ENCODE assay signal across 8 cellular contexts in the genomic region with DNA sequence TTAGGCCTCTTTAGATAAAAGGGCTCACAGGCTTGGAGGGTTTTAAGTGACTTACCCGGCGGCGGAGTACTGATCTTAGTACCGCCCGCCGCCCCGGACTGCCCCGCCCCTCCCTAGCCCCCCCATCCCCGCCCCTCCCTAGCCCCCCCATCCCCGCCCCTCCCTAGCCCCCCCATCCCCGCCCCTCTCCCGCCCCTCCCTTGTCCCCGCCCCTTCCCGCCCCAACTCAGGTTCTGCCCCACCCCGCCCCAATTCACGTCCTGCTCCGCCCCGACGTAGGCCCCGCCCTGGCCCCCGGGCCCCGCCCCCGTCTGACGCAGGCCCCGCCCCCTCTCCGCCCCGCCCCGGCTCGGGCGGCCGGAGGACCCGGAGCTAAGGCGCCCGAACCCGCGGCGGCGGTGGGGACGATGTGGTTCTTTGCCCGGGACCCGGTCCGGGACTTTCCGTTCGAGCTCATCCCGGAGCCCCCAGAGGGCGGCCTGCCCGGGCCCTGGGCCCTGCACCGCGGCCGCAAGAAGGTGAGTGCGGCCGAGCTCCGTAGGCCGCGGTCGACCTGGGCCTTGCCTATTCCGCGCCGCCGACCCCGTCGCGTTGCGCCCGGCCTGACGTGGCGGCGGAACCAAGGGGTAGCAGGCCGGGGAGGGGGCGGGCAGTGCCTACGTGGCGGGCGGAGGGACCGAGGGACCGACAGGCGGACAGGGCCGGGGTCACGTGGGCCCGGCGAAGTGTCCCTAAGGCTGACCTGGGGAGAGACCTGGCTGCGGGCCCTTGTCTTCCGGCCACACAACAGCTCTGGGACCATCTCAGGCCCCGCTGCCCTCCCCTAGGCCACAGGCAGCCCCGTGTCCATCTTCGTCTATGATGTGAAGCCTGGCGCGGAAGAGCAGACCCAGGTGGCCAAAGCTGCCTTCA.
A peak's percentile ranks its signal among the peaks of the same experiment; 100 is the strongest.
DNase-seq lines count a peak whose midpoint lies in the region; ATAC-seq lines count a peak whose summit lies in the region.

A gene (plus strand): TSS at position 337 of the 912 bp plus-strand sequence. CDS start 71 bp downstream, at position 408.

- peak; percentile 46 for ATAC-seq in GM21786 (IDR thresholded peaks at IDR 0.05; ENCODE audit: unreplicated experiment)

- DNase-seq in DMS114 treated with DMSO at 0.1 percent for 48 hours (lab: John Stamatoyannopoulos, UW; ENCODE audit: unreplicated experiment) (peak; percentile 25), NCI-H1105 (lab: John Stamatoyannopoulos, UW) (peak; percentile 60), islet precursor cell (peak; percentile 89), NCI-H524 treated with DMSO at 0.1 percent for 48 hours (lab: John Stamatoyannopoulos, UW) (no peak)
- peak; percentile 68 for DNase-seq in activated CD4-positive, CD25-positive, alpha-beta regulatory T cell treated with anti-CD3 and anti-CD28 coated beads, Interleukin-2, amount 50 U/mL, for 16 hours (ENCODE audit: low read depth, low spot score)
- peak; percentile 70 for DNase-seq in central memory CD4-positive, alpha-beta T cell
- DNase-seq in stimulated activated CD4-positive, alpha-beta T cell treated with anti-CD3 and anti-CD28 coated beads, Interleukin-12 subunit alpha, Interleukin-12 subunit beta, amount 100 ng/mL, for 48 hours (ENCODE audit: low read depth in 2 of 3, low spot score in 1 of 3), result peak; percentile 61 to 81 (median 70)
